In genomic region chr11:118907051-118907748, GRCh38 we compare ENCODE assay signal across 8 cellular contexts. TPM values are rescaled to one million over a fixed set of nuclear protein-coding genes. Genes with fewer than 3 reads are reported as not detected.
DNase-seq lines count a peak whose midpoint lies in the region; ATAC-seq and TF ChIP-seq lines count a peak whose summit lies in the region.

No MANE protein-coding gene starts in this region.

- H3K27ac Mint-ChIP-seq in chondrocyte (ENCODE audit: unreplicated experiment), result peak overlapping the region; percentile 92

- peaks cover 11% of the 10 kb centered on the region for H3K36me3 Mint-ChIP-seq in chondrocyte (ENCODE audit: low read depth)

- H3K4me1 Mint-ChIP-seq in chondrocyte (ENCODE audit: low read depth), result peaks cover 48% of the 10 kb centered on the region

- DNase-seq in Daoy (ENCODE audit: low read depth), result peak; percentile 77
- peak; percentile 46 for DNase-seq in NCI-H2171 treated with DMSO at 0.1 percent for 48 hours (lab: John Stamatoyannopoulos, UW)
- DNase-seq in activated CD4-positive, alpha-beta T cell treated with anti-CD3 and anti-CD28 coated beads for 1 hour, result peak; percentile 81
- DNase-seq in chondrocyte (ENCODE audit: low spot score), result peak; percentile 92
- peak; percentile 80 to 90 for DNase-seq in left lung
- DNase-seq in stimulated activated CD4-positive, alpha-beta T cell treated with anti-CD3 and anti-CD28 coated beads, Interleukin-4, amount 100 ng/mL, for 4 hours, result peak; percentile 80 to 84
- no peak for DNase-seq in amniotic stem cell (lab: John Stamatoyannopoulos, UW)

- no peaks in the 10 kb centered on the region for H3K9me3 Mint-ChIP-seq in chondrocyte (ENCODE audit: low read depth)

- H3K36me3 ChIP-seq in left lung, result peaks cover 0 to 59% of the 10 kb centered on the region in 2 donors

- peak overlapping the region; percentile 19 to 33 for H3K27ac ChIP-seq in left lung

- TF ChIP-seq CTCF in chondrocyte (IDR thresholded peaks at IDR 0.05) (peak; percentile 95), left lung (IDR thresholded peaks at IDR 0.05) (peak; percentile 86 to 96)

- H3K27me3 ChIP-seq in left lung, result peaks cover 0 to 11% of the 10 kb centered on the region in 2 donors

- no peaks in the 10 kb centered on the region for H3K27me3 Mint-ChIP-seq in chondrocyte (ENCODE audit: low read depth)

- intact Hi-C loops in left lung (cut with DNase I), result no loop called here

- H3K4me3 Mint-ChIP-seq in chondrocyte (ENCODE audit: unreplicated experiment), result peak overlapping the region; percentile 44

- no peaks in the 10 kb centered on the region for H3K9me3 ChIP-seq in left lung

- H3K4me3 ChIP-seq in left lung, result no peak overlapping the region

- peak; percentile 81 for ATAC-seq in HG02571 (IDR thresholded peaks at IDR 0.05; ENCODE audit: unreplicated experiment)
- peak; percentile 57 for ATAC-seq in left lung

- peaks cover 39 to 56% of the 10 kb centered on the region in 2 donors for H3K4me1 ChIP-seq in left lung

RNA-seq across cellular contexts. Expression of gene BCL9L, which starts 18.5 kb away (rescaled TPM):
- 3.9 and 5.4 TPM in 2 replicates for total RNA-seq in Daoy (2014; rRNA removed; shearing (Covaris generic))
- total RNA-seq in chondrocyte (131 to 145 TPM (median 138 TPM) in 3 replicates), left lung (10 to 100 TPM; 79.4 to 88.9 TPM)

RNA-seq across cellular contexts. Expression of gene CXCR5, which starts 23.5 kb away (rescaled TPM):
- total RNA-seq in Daoy (2014; rRNA removed; shearing (Covaris generic)), result not detected in 2 replicates
- total RNA-seq in chondrocyte (0.07 to 0.27 TPM in 2 of 3 replicates, not detected in the other), left lung (under 1 TPM in 1 of 2 donors, not detected in 1; 0.10 TPM)

RNA-seq across cellular contexts. Expression of gene UPK2, which starts 48.9 kb away (rescaled TPM):
- total RNA-seq in Daoy (2014; rRNA removed; shearing (Covaris generic)), result not detected in 2 replicates
- total RNA-seq in chondrocyte (0.22 to 0.63 TPM (median 0.38 TPM) in 3 replicates), left lung (not detected)

Comparison
In these comparisons a context has a peak if more than half of its experiments do, and no peak if none do; other contexts are left out.
1. RNA of gene BCL9L, which starts 18.5 kb away (total RNA-seq): 131 to 145 TPM in chondrocyte and 79.4 to 88.9 TPM in left lung; 3.9 to 5.4 TPM in Daoy; every median in the first group is over 10 times any median in the second.